8 cellular contexts compared by ENCODE assay signal in the genomic region with DNA sequence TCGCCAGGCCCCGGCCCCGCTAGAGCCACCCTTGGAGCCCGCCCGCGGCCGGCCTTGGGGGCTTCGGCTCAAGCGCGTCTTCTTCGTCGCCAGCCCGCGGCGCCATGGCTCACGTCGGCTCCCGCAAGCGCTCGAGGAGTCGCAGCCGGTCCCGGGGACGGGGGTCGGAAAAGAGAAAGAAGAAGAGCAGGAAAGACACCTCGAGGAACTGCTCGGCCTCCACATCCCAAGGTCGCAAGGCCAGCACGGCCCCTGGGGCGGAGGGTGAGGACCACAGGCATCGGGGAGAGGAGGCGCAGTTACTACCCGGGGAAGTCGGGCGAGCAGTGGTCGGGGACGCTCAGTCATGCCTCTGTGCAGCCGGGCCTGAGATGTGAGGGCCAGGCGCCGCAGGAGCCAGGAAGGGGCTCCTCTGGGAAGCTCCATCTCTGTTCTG. TPM values are rescaled to one million over a fixed set of nuclear protein-coding genes. Genes with fewer than 3 reads are reported as not detected.
DNase-seq lines count a peak whose midpoint lies in the region; ATAC-seq, FAIRE-seq and TF ChIP-seq lines count a peak whose summit lies in the region.

No MANE protein-coding gene starts in this region.

- peak overlapping the region; percentile 44 for H3K27ac Mint-ChIP-seq in activated CD4-positive, alpha-beta T cell treated with anti-CD3 and anti-CD28 coated beads for 36 hours
- H3K27ac Mint-ChIP-seq in activated T-helper 17 cell treated with anti-CD3 and anti-CD28 coated beads, Interleukin-2, amount 50 U/mL, for 72 hours = peak overlapping the region; percentile 87
- H3K27ac Mint-ChIP-seq in stimulated activated effector memory CD8-positive, alpha-beta T cell treated with anti-CD3 and anti-CD28 coated beads, Interleukin-12 subunit alpha, Interleukin-12 subunit beta, amount 100 ng/mL, for 72 hours = peak overlapping the region; percentile 91

- DNase-seq in activated CD4-positive, alpha-beta T cell treated with anti-CD3 and anti-CD28 coated beads for 36 hours = peak; percentile 42
- no peak for DNase-seq in activated CD4-positive, alpha-beta T cell treated with anti-CD3 and anti-CD28 coated beads for 4 hours
- peak in 1 of 2 donors; percentile 76 for DNase-seq in stimulated activated effector memory CD8-positive, alpha-beta T cell treated with anti-CD3 and anti-CD28 coated beads, Interleukin-12 subunit alpha, Interleukin-12 subunit beta, amount 100 ng/mL, for 72 hours (ENCODE audit: low spot score in 2 of 2)
- DNase-seq in ecto neural progenitor cell (ENCODE audit: low spot score) (no peak), H54 (ENCODE audit: insufficient read length, low spot score) (no peak)

- intact Hi-C loops in activated CD4-positive, alpha-beta T cell treated with anti-CD3 and anti-CD28 coated beads for 36 hours (cut with DNase I, micrococcal nuclease) = loop anchor here in 1 of 2 experiments (5.0 kb wide), 1 partner anchor 171 kb away; a partner anchor contains a TSS

- no peaks in the 10 kb centered on the region for H3K27me3 ChIP-seq in iPS-15b (ENCODE audit: control insufficient read depth, insufficient read depth, low read length)

- peak overlapping the region; percentile 90 for H3K9ac ChIP-seq in iPS-15b (ENCODE audit: low read depth, low read length)

- H3K9me3 Mint-ChIP-seq in activated CD4-positive, alpha-beta T cell treated with anti-CD3 and anti-CD28 coated beads for 36 hours (ENCODE audit: low read depth) = no peaks in the 10 kb centered on the region
- no peaks in the 10 kb centered on the region for H3K9me3 Mint-ChIP-seq in activated T-helper 17 cell treated with anti-CD3 and anti-CD28 coated beads, Interleukin-2, amount 50 U/mL, for 72 hours
- H3K9me3 Mint-ChIP-seq in stimulated activated effector memory CD8-positive, alpha-beta T cell treated with anti-CD3 and anti-CD28 coated beads, Interleukin-12 subunit alpha, Interleukin-12 subunit beta, amount 100 ng/mL, for 72 hours = no peaks in the 10 kb centered on the region

- ATAC-seq in activated CD4-positive, alpha-beta T cell treated with anti-CD3 and anti-CD28 coated beads for 36 hours = peak; percentile 17
- peak; percentile 21 for ATAC-seq in HG03280 (IDR thresholded peaks at IDR 0.05; ENCODE audit: unreplicated experiment)
- peak; percentile 27 for ATAC-seq in activated T-helper 17 cell treated with anti-CD3 and anti-CD28 coated beads, Interleukin-2, amount 50 U/mL, for 72 hours (replicated peaks)
- peak; percentile 40 for ATAC-seq in stimulated activated effector memory CD8-positive, alpha-beta T cell treated with anti-CD3 and anti-CD28 coated beads, Interleukin-12 subunit alpha, Interleukin-12 subunit beta, amount 100 ng/mL, for 72 hours

- peak overlapping the region; percentile 87 for H3K4me3 Mint-ChIP-seq in activated CD4-positive, alpha-beta T cell treated with anti-CD3 and anti-CD28 coated beads for 36 hours
- H3K4me3 Mint-ChIP-seq in activated T-helper 17 cell treated with anti-CD3 and anti-CD28 coated beads, Interleukin-2, amount 50 U/mL, for 72 hours = peak overlapping the region; percentile 88
- H3K4me3 Mint-ChIP-seq in stimulated activated effector memory CD8-positive, alpha-beta T cell treated with anti-CD3 and anti-CD28 coated beads, Interleukin-12 subunit alpha, Interleukin-12 subunit beta, amount 100 ng/mL, for 72 hours = peak overlapping the region; percentile 86

- H3K27me3 Mint-ChIP-seq in activated CD4-positive, alpha-beta T cell treated with anti-CD3 and anti-CD28 coated beads for 36 hours = no peaks in the 10 kb centered on the region
- H3K27me3 Mint-ChIP-seq in activated T-helper 17 cell treated with anti-CD3 and anti-CD28 coated beads, Interleukin-2, amount 50 U/mL, for 72 hours = no peaks in the 10 kb centered on the region

- TF ChIP-seq POLR2A in H54 (IDR thresholded peaks at IDR 0.05; ENCODE audit: low read depth, low read length) = no peak

- H3K4me1 ChIP-seq in iPS-15b (ENCODE audit: control insufficient read depth, insufficient read depth, low read length) = no peaks in the 10 kb centered on the region

- peak overlapping the region; percentile 83 for H3K4me3 ChIP-seq in iPS-15b (ENCODE audit: low read depth, low read length)

- H3K9me3 ChIP-seq in iPS-15b (ENCODE audit: control insufficient read depth, insufficient read depth, low read length) = no peaks in the 10 kb centered on the region

- H3K4me1 Mint-ChIP-seq in activated CD4-positive, alpha-beta T cell treated with anti-CD3 and anti-CD28 coated beads for 36 hours = peaks cover 50% of the 10 kb centered on the region
- H3K4me1 Mint-ChIP-seq in activated T-helper 17 cell treated with anti-CD3 and anti-CD28 coated beads, Interleukin-2, amount 50 U/mL, for 72 hours = peaks cover 16% of the 10 kb centered on the region
- peaks cover 48% of the 10 kb centered on the region for H3K4me1 Mint-ChIP-seq in stimulated activated effector memory CD8-positive, alpha-beta T cell treated with anti-CD3 and anti-CD28 coated beads, Interleukin-12 subunit alpha, Interleukin-12 subunit beta, amount 100 ng/mL, for 72 hours

- CTCF ChIA-PET in activated CD4-positive, alpha-beta T cell treated with anti-CD3 and anti-CD28 coated beads for 36 hours (lab: Charles Lee) = interaction anchor here (0.7 to 1.0 kb wide), 4 partner anchors 14 to 601 kb away, joined by 3 to 4 read pairs (median 3); no protein-coding TSS in a partner anchor

- FAIRE-seq in H54 (lab: Jason Lieb, UNC) = no peak

- H3K36me3 Mint-ChIP-seq in activated CD4-positive, alpha-beta T cell treated with anti-CD3 and anti-CD28 coated beads for 36 hours (ENCODE audit: low read depth) = peaks cover 19% of the 10 kb centered on the region
- peaks cover 31% of the 10 kb centered on the region for H3K36me3 Mint-ChIP-seq in activated T-helper 17 cell treated with anti-CD3 and anti-CD28 coated beads, Interleukin-2, amount 50 U/mL, for 72 hours (ENCODE audit: low read depth)
- peaks cover 38% of the 10 kb centered on the region for H3K36me3 Mint-ChIP-seq in stimulated activated effector memory CD8-positive, alpha-beta T cell treated with anti-CD3 and anti-CD28 coated beads, Interleukin-12 subunit alpha, Interleukin-12 subunit beta, amount 100 ng/mL, for 72 hours

- peaks cover 20% of the 10 kb centered on the region for H3K36me3 ChIP-seq in iPS-15b (ENCODE audit: control insufficient read depth, insufficient read depth, low read length)

- POLR2A ChIA-PET in activated CD4-positive, alpha-beta T cell treated with anti-CD3 and anti-CD28 coated beads for 36 hours (lab: Charles Lee) = interaction anchor here (2.2 kb wide), 1 partner anchor 252 kb away, joined by 9 read pairs; a partner anchor contains a TSS

RNA-seq across cellular contexts. Expression of a gene that starts 0.6 kb away (rescaled TPM):
- 100 to 1,000 TPM; 141 to 163 TPM for total RNA-seq in activated CD4-positive, alpha-beta T cell treated with anti-CD3 and anti-CD28 coated beads for 36 hours
- total RNA-seq in activated T-helper 17 cell treated with anti-CD3 and anti-CD28 coated beads, Interleukin-2, amount 50 U/mL, for 72 hours = 100 to 1,000 TPM; 112 to 160 TPM

RNA-seq across cellular contexts. Expression of a gene that starts 6.0 kb away (rescaled TPM):
- 10 to 100 TPM; 20.2 to 30.8 TPM for total RNA-seq in activated CD4-positive, alpha-beta T cell treated with anti-CD3 and anti-CD28 coated beads for 36 hours
- 10 to 100 TPM; 24.9 to 28.6 TPM for total RNA-seq in activated T-helper 17 cell treated with anti-CD3 and anti-CD28 coated beads, Interleukin-2, amount 50 U/mL, for 72 hours

RNA-seq across cellular contexts. Expression of a gene that starts 14.8 kb away (rescaled TPM):
- 1 to 10 TPM; 3.8 to 6.3 TPM for total RNA-seq in activated CD4-positive, alpha-beta T cell treated with anti-CD3 and anti-CD28 coated beads for 36 hours
- 10 to 100 TPM in 1 of 2 donors, 1 to 10 TPM in 1; 7.7 to 12.0 TPM for total RNA-seq in activated T-helper 17 cell treated with anti-CD3 and anti-CD28 coated beads, Interleukin-2, amount 50 U/mL, for 72 hours
